25 cellular contexts compared by ENCODE assay signal in genomic region chr14:61031026-61031425, GRCh38.
"Had no signal": no experiment of that assay in that cellular context is flagged by ENCODE, and none has a peak within 500 bp of the region (broad histone marks: within the 10 kb centered on the region; RNA-seq: fewer than 3 reads in every experiment).

No MANE protein-coding gene starts in this region.

- H3K36me3 Mint-ChIP-seq: immature natural killer cell, memory B cell had no signal

- ATAC-seq: left ventricle myocardium superior, natural killer cell, pancreas, right lobe of liver had no signal

- H3K9me3 Mint-ChIP-seq: immature natural killer cell, memory B cell, natural killer cell had no signal

- H3K36me3 ChIP-seq: esophagus squamous epithelium, pancreas, right lobe of liver, stomach, thyroid gland had no signal

- H3K27ac Mint-ChIP-seq: immature natural killer cell, memory B cell, natural killer cell had no signal

- H3K4me1 Mint-ChIP-seq: immature natural killer cell, natural killer cell had no signal

- DNase-seq: dermis blood vessel endothelial cell; effector memory CD4-positive, alpha-beta T cell; erythroblast; esophagus squamous epithelium; foreskin melanocyte; hypothalamus; immature natural killer cell; islet precursor cell; kidney glomerular epithelial cell; left ventricle myocardium superior; natural killer cell; occipital lobe; pancreas; right lobe of liver; small intestine; stimulated activated CD4-positive, alpha-beta T cell treated with anti-CD3 and anti-CD28 coated beads, Interleukin-15, amount 100 ng/mL, for 24 hours; stimulated activated CD4-positive, alpha-beta T cell treated with anti-CD3 and anti-CD28 coated beads, Interleukin-2, amount 100 ng/mL, for 48 hours; stimulated activated CD8-positive, alpha-beta memory T cell treated with anti-CD3 and anti-CD28 coated beads, Interleukin-4, amount 100 ng/mL, for 48 hours; stimulated activated naive CD4-positive, alpha-beta T cell; stomach; thyroid gland; trophoblast cell had no signal

- H3K27me3 Mint-ChIP-seq: memory B cell had no signal

- H3K27me3 ChIP-seq: esophagus squamous epithelium, pancreas, right lobe of liver, stomach, thyroid gland had no signal

- H3K9me3 ChIP-seq: esophagus squamous epithelium, pancreas, right lobe of liver, stomach, thyroid gland had no signal

- H3K27ac ChIP-seq: coronary artery, esophagus squamous epithelium, pancreas, right lobe of liver, stomach, thyroid gland had no signal

- H3K4me3 Mint-ChIP-seq: immature natural killer cell, memory B cell, natural killer cell had no signal

- H3K4me1 ChIP-seq: esophagus squamous epithelium, pancreas, right lobe of liver, stomach had no signal

- FAIRE-seq: pancreas, small intestine had no signal

- H3K4me3 ChIP-seq: coronary artery, esophagus squamous epithelium, lung, pancreas, right lobe of liver, stomach, thyroid gland had no signal
